In the genomic region with DNA sequence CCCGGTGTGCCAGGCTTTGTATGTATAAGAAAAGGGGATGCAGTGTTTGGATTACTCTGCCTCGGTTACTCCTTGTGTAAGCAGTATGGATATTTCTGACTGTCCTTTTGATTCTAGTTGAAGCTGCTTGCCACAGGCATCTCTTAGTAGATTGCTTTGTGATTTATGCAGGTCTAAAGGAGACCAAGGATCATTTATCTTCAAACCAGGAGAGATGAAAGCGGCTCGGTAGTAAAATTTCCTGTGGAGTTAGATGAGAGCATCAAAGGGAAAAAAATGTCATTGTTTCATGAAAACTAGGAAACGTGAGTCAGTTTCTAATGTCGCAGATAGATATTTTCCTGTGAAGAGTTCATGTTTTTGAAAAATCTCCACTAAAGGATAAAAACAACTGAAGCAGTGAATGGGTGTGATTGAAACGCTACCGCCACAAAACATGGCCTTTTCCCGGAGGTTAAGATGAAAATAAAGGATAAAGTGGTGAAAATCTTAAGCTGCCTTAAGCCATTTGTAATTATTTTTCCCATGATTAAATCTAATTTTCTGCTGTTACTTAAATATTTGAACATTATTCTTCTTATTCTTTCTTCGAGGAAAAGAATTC, we compare ENCODE assay signal across 14 cellular contexts.
DNase-seq lines count a peak whose midpoint lies in the region; ATAC-seq and TF ChIP-seq lines count a peak whose summit lies in the region.
"Had no signal": no experiment of that assay in that cellular context is flagged by ENCODE, and none has a peak within 500 bp of the region (broad histone marks: within the 10 kb centered on the region; RNA-seq: fewer than 3 reads in every experiment).

No MANE protein-coding gene starts in this region.

- WGBS in esophagus, 2 donors = 33 to 48% methylated on average over 10 of the region's 10 CpGs

- CTCF ChIA-PET in MCF 10A (lab: Yijun Ruan, JAX) = interaction anchor here (0.6 to 0.7 kb wide), 2 partner anchors 54 to 78 kb away, joined by 3 read pairs; no protein-coding TSS in a partner anchor

- intact Hi-C loops in breast epithelium (cut with DNase I; ENCODE audit: low total_unique reads) = no loop called here
- intact Hi-C loops in MCF 10A (cut with micrococcal nuclease) = no loop called here

- H3K27me3 ChIP-seq in breast epithelium (no peaks in the 10 kb centered on the region), esophagus (ENCODE audit: control insufficient read depth in 1 of 2, insufficient read depth in 2 of 2, low read length in 2 of 2) (no peaks in the 10 kb centered on the region), neural progenitor cell (no peaks in the 10 kb centered on the region)

- H3K9me3 ChIP-seq in breast epithelium (no peaks in the 10 kb centered on the region), esophagus (ENCODE audit: control insufficient read depth in 2 of 2, insufficient read depth in 1 of 2, low read depth in 1 of 2, low read length in 1 of 2) (no peaks in the 10 kb centered on the region), neural progenitor cell (ENCODE audit: low read depth) (no peaks in the 10 kb centered on the region)
- H3K9me3 ChIP-seq: HAP-1 had no signal

- no peaks in the 10 kb centered on the region for H3F3A ChIP-seq in neural progenitor cell (ENCODE audit: low read depth)

- H3K36me3 ChIP-seq in breast epithelium = no peaks in the 10 kb centered on the region
- H3K36me3 ChIP-seq in esophagus (ENCODE audit: control insufficient read depth in 2 of 2, insufficient read depth in 2 of 2, low read length in 1 of 2) = no peaks in the 10 kb centered on the region
- no peaks in the 10 kb centered on the region for H3K36me3 ChIP-seq in neural progenitor cell
- H3K36me3 ChIP-seq: HAP-1 had no signal

- H3K36me3 Mint-ChIP-seq in MCF 10A (ENCODE audit: insufficient read depth, unreplicated experiment) (no peaks in the 10 kb centered on the region), neural progenitor cell (no peaks in the 10 kb centered on the region)
- H3K36me3 Mint-ChIP-seq: CD8-positive, alpha-beta memory T cell had no signal

- DNase-seq in breast epithelium (ENCODE audit: low spot score in 2 of 2) (no peak), MCF 10A (ENCODE audit: unreplicated experiment) (no peak), neural progenitor cell (ENCODE audit: low spot score) (no peak), NCI-H146 (lab: John Stamatoyannopoulos, UW) (no peak), activated T-cell treated with anti-CD3 and anti-CD28 coated beads for 4 hours (no peak)
- DNase-seq in stimulated activated CD4-positive, alpha-beta T cell treated with anti-CD3 and anti-CD28 coated beads, Interleukin-1b, Interleukin-23, amount 100 ng/mL, for 48 hours = no peak
- DNase-seq: activated CD8-positive, alpha-beta T cell treated with anti-CD3 and anti-CD28 coated beads, Interleukin-2, amount 10 ng/mL, durations not matched to agents 7 days and 5 days; CD8-positive, alpha-beta memory T cell; GDM1; NCI-H2029; NCI-H748 treated with DMSO at 0.1 percent for 48 hours had no signal

- no peaks in the 10 kb centered on the region for H4K20me1 ChIP-seq in neural progenitor cell (ENCODE audit: low read depth)

- H3K9ac ChIP-seq in neural progenitor cell = no peak overlapping the region

- H3K4me1 Mint-ChIP-seq in MCF 10A (ENCODE audit: insufficient read depth, unreplicated experiment) (peaks cover 21% of the 10 kb centered on the region), neural progenitor cell (peaks cover 7% of the 10 kb centered on the region)

- H3K27ac Mint-ChIP-seq in MCF 10A (ENCODE audit: low read depth, unreplicated experiment) = no peak overlapping the region
- H3K27ac Mint-ChIP-seq in neural progenitor cell = no peak overlapping the region
- H3K27ac Mint-ChIP-seq: activated CD8-positive, alpha-beta T cell treated with anti-CD3 and anti-CD28 coated beads, Interleukin-2, amount 10 ng/mL, durations not matched to agents 7 days and 5 days; CD8-positive, alpha-beta memory T cell had no signal

- H3K79me2 ChIP-seq in neural progenitor cell (ENCODE audit: low read depth) = no peaks in the 10 kb centered on the region

- BruUV-seq in MCF 10A (replicated peaks; lab: Mats Ljungman, UMichigan) = no TSS peak

- H3K9me3 Mint-ChIP-seq in MCF 10A (ENCODE audit: unreplicated experiment) (no peaks in the 10 kb centered on the region), neural progenitor cell (no peaks in the 10 kb centered on the region)
- H3K9me3 Mint-ChIP-seq: CD8-positive, alpha-beta memory T cell had no signal

- POLR2A ChIA-PET in MCF 10A (lab: Yijun Ruan, JAX) = interaction anchor here (0.7 kb wide), 1 partner anchor 47 kb away, joined by 3 read pairs; no protein-coding TSS in a partner anchor

- H3K27ac ChIP-seq in breast epithelium = peak overlapping the region; percentile 70 to 73
- H3K27ac ChIP-seq in esophagus (ENCODE audit: low read depth in 2 of 2, low read length in 1 of 2) = peak overlapping the region; percentile 68 to 80
- no peak overlapping the region for H3K27ac ChIP-seq in neural progenitor cell

- no peak overlapping the region for H3K4me3 ChIP-seq in breast epithelium
- no peak overlapping the region for H3K4me3 ChIP-seq in esophagus (ENCODE audit: low read depth in 1 of 2, low read length in 2 of 2)
- no peak overlapping the region for H3K4me3 ChIP-seq in neural progenitor cell
- H3K4me3 ChIP-seq: HAP-1 had no signal

- no peak overlapping the region for H3K4me3 Mint-ChIP-seq in MCF 10A (ENCODE audit: unreplicated experiment)
- no peak overlapping the region for H3K4me3 Mint-ChIP-seq in neural progenitor cell
- H3K4me3 Mint-ChIP-seq: activated CD8-positive, alpha-beta T cell treated with anti-CD3 and anti-CD28 coated beads, Interleukin-2, amount 10 ng/mL, durations not matched to agents 7 days and 5 days; CD8-positive, alpha-beta memory T cell had no signal

- no peak for ATAC-seq in HG03135 (IDR thresholded peaks at IDR 0.05; ENCODE audit: unreplicated experiment)
- ATAC-seq: activated CD8-positive, alpha-beta T cell treated with anti-CD3 and anti-CD28 coated beads, Interleukin-2, amount 10 ng/mL, durations not matched to agents 7 days and 5 days had no signal

- no peak for TF ChIP-seq CTCF in breast epithelium (IDR thresholded peaks at IDR 0.05)
- TF ChIP-seq CTCF in MCF 10A (IDR thresholded peaks at IDR 0.05; ENCODE audit: unreplicated experiment) = no peak
- no peak for TF ChIP-seq CTCF in neural progenitor cell (IDR thresholded peaks at IDR 0.05)

- H2AFZ ChIP-seq in neural progenitor cell (replicated peaks) = peak overlapping the region; percentile 90

- H3K4me2 ChIP-seq in neural progenitor cell = no peak overlapping the region

- no peak for TF ChIP-seq POLR2A in breast epithelium (IDR thresholded peaks at IDR 0.05)

- no peaks in the 10 kb centered on the region for H3K27me3 Mint-ChIP-seq in MCF 10A (ENCODE audit: insufficient read depth, unreplicated experiment)
- H3K27me3 Mint-ChIP-seq in neural progenitor cell (ENCODE audit: insufficient read depth, low read depth) = no peaks in the 10 kb centered on the region

- H3K4me1 ChIP-seq in breast epithelium (peaks cover 0 to 4% of the 10 kb centered on the region in 2 donors), esophagus (ENCODE audit: control insufficient read depth in 2 of 2, insufficient read depth in 2 of 2, low read length in 1 of 2) (no peaks in the 10 kb centered on the region), neural progenitor cell (peaks cover 12% of the 10 kb centered on the region)
